8 cellular contexts compared by ENCODE assay signal in the genomic region with DNA sequence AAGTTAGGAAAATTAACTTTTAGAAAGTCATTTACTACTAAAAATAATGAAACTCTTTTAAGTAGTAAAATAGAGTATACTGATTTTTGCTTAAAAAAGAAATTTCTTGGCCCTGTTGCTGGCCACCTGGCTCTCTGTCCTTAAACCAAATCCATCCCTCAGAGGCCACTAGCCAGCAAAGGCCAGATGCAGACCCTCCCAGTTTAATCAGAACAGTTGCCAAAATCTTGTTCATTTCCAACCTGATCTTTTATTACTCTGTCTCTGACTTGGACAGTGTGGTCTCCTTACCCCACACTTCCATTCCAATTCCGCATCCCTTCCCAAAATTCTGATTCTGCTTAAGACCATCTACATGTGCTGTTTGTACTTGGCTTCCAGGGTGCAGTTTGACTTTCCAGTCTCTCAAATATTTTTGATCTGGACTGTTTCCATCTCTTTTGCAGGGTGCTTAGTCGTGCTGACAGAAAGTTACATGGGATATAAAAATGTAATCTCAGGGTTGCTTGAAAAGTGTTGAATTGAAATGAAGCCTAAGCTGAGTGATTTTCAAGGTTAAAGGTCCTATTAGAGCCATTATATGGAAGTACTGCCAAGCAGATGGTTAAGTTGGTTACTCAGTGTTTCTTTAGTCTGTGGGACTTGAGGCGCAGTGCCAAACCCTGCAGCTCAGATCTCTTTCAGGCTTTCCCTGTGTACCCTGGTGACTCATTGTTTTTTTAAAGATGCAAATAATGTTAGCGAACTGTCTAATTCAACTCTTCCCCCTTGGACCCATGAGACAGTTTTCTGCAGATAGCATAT. TPM values are rescaled to one million over a fixed set of nuclear protein-coding genes. Genes with fewer than 3 reads are reported as not detected.
DNase-seq lines count a peak whose midpoint lies in the region; ATAC-seq and TF ChIP-seq lines count a peak whose summit lies in the region.

No MANE protein-coding gene starts in this region.

- H3K36me3 Mint-ChIP-seq in stimulated activated memory B cell treated with anti-CD40 and anti-IgM and Interleukin-4, amounts not matched to agents 10 μg/mL and 1 μg/mL and 100 μg/mL, for 72 hours: no peaks in the 10 kb centered on the region

- no peaks in the 10 kb centered on the region for H3K36me3 ChIP-seq in DND-41 (ENCODE audit: insufficient read depth, low read length)

- no peak overlapping the region for H3K4me2 ChIP-seq in DND-41 (ENCODE audit: insufficient read depth, low read length)

- ATAC-seq in DND-41 (ENCODE audit: insufficient read depth, low read depth) (peak; percentile 88), GM19455 (IDR thresholded peaks at IDR 0.05; ENCODE audit: unreplicated experiment) (peak; percentile 79), HG03378 (IDR thresholded peaks at IDR 0.05; ENCODE audit: unreplicated experiment) (peak; percentile 92), SK-N-SH treated with all-trans-retinoic acid at 6 μM for 48 hours (peak; percentile 88)
- peak; percentile 68 for ATAC-seq in stimulated activated memory B cell treated with anti-CD40 and anti-IgM and Interleukin-4, amounts not matched to agents 10 μg/mL and 1 μg/mL and 100 μg/mL, for 72 hours

- no peaks in the 10 kb centered on the region for H3K79me2 ChIP-seq in DND-41 (ENCODE audit: insufficient read depth, low read length)

- H3K4me3 Mint-ChIP-seq in stimulated activated memory B cell treated with anti-CD40 and anti-IgM and Interleukin-4, amounts not matched to agents 10 μg/mL and 1 μg/mL and 100 μg/mL, for 72 hours: no peak overlapping the region

- no peak for TF ChIP-seq CTCF in DND-41 (IDR thresholded peaks at IDR 0.05; ENCODE audit: borderline replicate concordance, extremely low read depth, low read length, poor library complexity, severe bottlenecking)

- H3K9ac ChIP-seq in DND-41 (ENCODE audit: low read depth, low read length): no peak overlapping the region

- no peaks in the 10 kb centered on the region for H3K27me3 ChIP-seq in DND-41 (ENCODE audit: insufficient read depth, low read length, poor library complexity)

- H3K4me1 ChIP-seq in DND-41 (ENCODE audit: insufficient read depth, low read length): no peaks in the 10 kb centered on the region

- H3K9me3 ChIP-seq in DND-41 (ENCODE audit: insufficient read depth, low read length, severe bottlenecking): peaks cover 3% of the 10 kb centered on the region

- no peaks in the 10 kb centered on the region for H3K9me3 Mint-ChIP-seq in stimulated activated memory B cell treated with anti-CD40 and anti-IgM and Interleukin-4, amounts not matched to agents 10 μg/mL and 1 μg/mL and 100 μg/mL, for 72 hours

- peaks cover 19% of the 10 kb centered on the region for H3K4me1 Mint-ChIP-seq in stimulated activated memory B cell treated with anti-CD40 and anti-IgM and Interleukin-4, amounts not matched to agents 10 μg/mL and 1 μg/mL and 100 μg/mL, for 72 hours

- H3K4me3 ChIP-seq in DND-41 (ENCODE audit: low read depth in 1 of 2, low read length in 2 of 2): no peak overlapping the region

- no peaks in the 10 kb centered on the region for H3K27me3 Mint-ChIP-seq in stimulated activated memory B cell treated with anti-CD40 and anti-IgM and Interleukin-4, amounts not matched to agents 10 μg/mL and 1 μg/mL and 100 μg/mL, for 72 hours

- no peak overlapping the region for H3K27ac Mint-ChIP-seq in stimulated activated memory B cell treated with anti-CD40 and anti-IgM and Interleukin-4, amounts not matched to agents 10 μg/mL and 1 μg/mL and 100 μg/mL, for 72 hours

- DNase-seq in DND-41: peak; percentile 41
- DNase-seq in germinal center (ENCODE audit: low spot score): peak; percentile 19
- DNase-seq in SK-N-DZ (ENCODE audit: low spot score): no peak
- DNase-seq in UCSD-AML1 (lab: John Stamatoyannopoulos, UW; ENCODE audit: unreplicated experiment): no peak

- H4K20me1 ChIP-seq in DND-41 (ENCODE audit: insufficient read depth, low read length): no peaks in the 10 kb centered on the region

- no peak overlapping the region for H2AFZ ChIP-seq in DND-41 (ENCODE audit: low read depth, low read length)

- no peak overlapping the region for H3K27ac ChIP-seq in DND-41 (ENCODE audit: low read length)

TF ChIP-seq in SK-N-SH treated with all-trans-retinoic acid at 6 μM for 48 hours, 23 proteins besides CTCF, POLR2A, EP300 and RAD21:
- TF ChIP-seq ZC3H10 (CRISPR knock-in tag; IDR thresholded peaks at IDR 0.05): 0 out of 2 replicates have a peak, but pooled peaks have one; percentile 18
- TF ChIP-seq OSR1 (CRISPR knock-in tag; IDR thresholded peaks at IDR 0.05): no peak
- peak; percentile 67 for TF ChIP-seq ISL1 (CRISPR knock-in tag; IDR thresholded peaks at IDR 0.05)
- no peak for TF ChIP-seq RARB (CRISPR knock-in tag; IDR thresholded peaks at IDR 0.05)

RNA-seq across cellular contexts. Expression of a gene that starts 18.4 kb away (rescaled TPM):
- 40.4 and 47.0 TPM in 2 replicates for polyA plus RNA-seq in SK-N-DZ (2014; cell fraction: cytosol; rRNA removed)
- polyA plus RNA-seq in SK-N-DZ (2014; cell fraction: nucleus; rRNA removed): 30.7 and 33.4 TPM in 2 replicates

RNA-seq across cellular contexts. Expression of a gene that starts 36.1 kb away (rescaled TPM):
- 14.9 and 16.0 TPM in 2 replicates for polyA plus RNA-seq in SK-N-DZ (2014; cell fraction: cytosol; rRNA removed)
- polyA plus RNA-seq in SK-N-DZ (2014; cell fraction: nucleus; rRNA removed): 5.5 and 7.8 TPM in 2 replicates

Comparison
In these comparisons a context has a peak if more than half of its experiments do, and no peak if none do; other contexts are left out.
1. DNase-seq: peak in DND-41 (single experiment) and germinal center (single experiment); none in SK-N-DZ (single experiment) and UCSD-AML1 (single experiment).
2. Peak in every context shown above with its lines, with median percentiles within 50 percentile points of each other: ATAC-seq.